ENCODE assay signal across 18 cellular contexts in genomic region chr15:42992626-42993025, GRCh38.
DNase-seq lines count a peak whose midpoint lies in the region; ATAC-seq lines count a peak whose summit lies in the region.
"Had no signal": no experiment of that assay in that cellular context is flagged by ENCODE, and none has a peak within 500 bp of the region (broad histone marks: within the 10 kb centered on the region; RNA-seq: fewer than 3 reads in every experiment).

No MANE protein-coding gene starts in this region.

- H3K4me3 ChIP-seq in subcutaneous abdominal adipose tissue (ENCODE audit: low read depth in 1 of 5, low read length in 5 of 5) = no peak overlapping the region

- ATAC-seq in GM21447 (IDR thresholded peaks at IDR 0.05; ENCODE audit: unreplicated experiment) = no peak
- ATAC-seq: CD8-positive, alpha-beta T cell had no signal

- H3K27ac ChIP-seq in subcutaneous abdominal adipose tissue (ENCODE audit: low read depth, low read length) = peak overlapping the region; percentile 81
- H3K27ac ChIP-seq: 22Rv1 had no signal

- H3K9ac ChIP-seq in subcutaneous abdominal adipose tissue (ENCODE audit: low read length in 5 of 5) = peak overlapping the region in 1 of 5 donors; percentile 5

- no peaks in the 10 kb centered on the region for H3K9me3 ChIP-seq in subcutaneous abdominal adipose tissue (ENCODE audit: control insufficient read depth in 5 of 5, low read length in 5 of 5)

- H3K27me3 ChIP-seq in subcutaneous abdominal adipose tissue (ENCODE audit: control insufficient read depth in 5 of 5, insufficient read depth in 4 of 5, low read length in 5 of 5) = no peaks in the 10 kb centered on the region

- peaks cover 0 to 25% (median 17%) of the 10 kb centered on the region in 5 donors for H3K4me1 ChIP-seq in subcutaneous abdominal adipose tissue (ENCODE audit: control insufficient read depth in 5 of 5, insufficient read depth in 5 of 5, low read length in 5 of 5)

- DNase-seq in DMS 273 (lab: John Stamatoyannopoulos, UW; ENCODE audit: unreplicated experiment) = peak; percentile 5
- no peak for DNase-seq in DMS 273 treated with DMSO at 0.1 percent for 48 hours (lab: John Stamatoyannopoulos, UW)
- DNase-seq in astrocyte of the hippocampus (ENCODE audit: low read depth, low spot score) = peak; percentile 8
- DNase-seq in left kidney (ENCODE audit: low read depth, low spot score) = peak; percentile 18
- no peak for DNase-seq in iPS-NIHi7 (ENCODE audit: extremely low spot score)
- DNase-seq in SIG-M5 (lab: John Stamatoyannopoulos, UW) = no peak
- DNase-seq: CD8-positive, alpha-beta T cell; DND-41; GF-D8; GOT3; KG1; NCI-H1092; NCI-H2081 treated with DMSO at 0.1 percent for 48 hours; NCI-H524 treated with DMSO at 0.1 percent for 48 hours; SHP77 had no signal

- H3K36me3 ChIP-seq in subcutaneous abdominal adipose tissue (ENCODE audit: control insufficient read depth in 5 of 5, insufficient read depth in 5 of 5, low read length in 5 of 5) = peaks cover 16 to 32% (median 23%) of the 10 kb centered on the region in 5 donors

Comparison
In these comparisons a context has a peak if more than half of its experiments do, and no peak if none do; other contexts are left out.
1. DNase-seq: peak in DMS 273 (single experiment), astrocyte of the hippocampus (single experiment) and left kidney (single experiment); none in DMS 273 treated with DMSO at 0.1 percent for 48 hours (single experiment), iPS-NIHi7 (single experiment) and SIG-M5 (single experiment).